In genomic region chr11:9384535-9385287, GRCh38 we compare ENCODE assay signal across 8 cellular contexts. TPM values are rescaled to one million over a fixed set of nuclear protein-coding genes. Genes with fewer than 3 reads are reported as not detected.
A peak's percentile ranks its signal among the peaks of the same experiment; 100 is the strongest.
DNase-seq lines count a peak whose midpoint lies in the region; ATAC-seq, FAIRE-seq and TF ChIP-seq lines count a peak whose summit lies in the region.

Gene IPO7 (plus strand): TSS chr11:9384652. CDS start chr11:9384764, 112 bp downstream.

- H4K20me1 ChIP-seq in BLaER1 treated with 17β-estradiol and CSF1 and Interleukin-3, amounts not matched to agents 10 nM and 100 nM = peaks cover 40 to 52% (median 50%) of the 10 kb centered on the region in 11 experiments; a peak in 21 of 22 replicates

- peak within 1 kb of the TSS; percentile 80 to 96 (median 89) for H3K4me2 ChIP-seq in BLaER1 treated with 17β-estradiol and CSF1 and Interleukin-3, amounts not matched to agents 10 nM and 100 nM

- peaks cover 10 to 35% (median 24%) of the 10 kb centered on the region in 10 experiments; a peak in 19 of 20 replicates for H3K4me1 ChIP-seq in BLaER1 treated with 17β-estradiol and CSF1 and Interleukin-3, amounts not matched to agents 10 nM and 100 nM

- no peak for TF ChIP-seq CTCF in lower leg skin (IDR thresholded peaks at IDR 0.05)

- no peak for TF ChIP-seq POLR2A in lower leg skin (IDR thresholded peaks at IDR 0.05)

- no peaks in the 10 kb centered on the region for H3K9me3 ChIP-seq in BLaER1 treated with 17β-estradiol and CSF1 and Interleukin-3, amounts not matched to agents 10 nM and 100 nM (replicated peaks in 1 of 11)

- H3K27ac ChIP-seq in BLaER1 treated with 17β-estradiol and CSF1 and Interleukin-3, amounts not matched to agents 10 nM and 100 nM = peak within 1 kb of the TSS; percentile 72 to 99 (median 95)

- ATAC-seq in HG03457 (IDR thresholded peaks at IDR 0.05; ENCODE audit: unreplicated experiment) = peak; percentile 86

- no peaks in the 10 kb centered on the region for H3K27me3 ChIP-seq in BLaER1 treated with 17β-estradiol and CSF1 and Interleukin-3, amounts not matched to agents 10 nM and 100 nM

- DNase-seq in GM19239 (ENCODE audit: insufficient read length, low spot score) (peak; percentile 90), NCI-H69 (lab: John Stamatoyannopoulos, UW) (peak; percentile 98), dermis microvascular lymphatic vessel endothelial cell (ENCODE audit: low read depth in 2 of 2) (peak; percentile 76 to 92), lower leg skin (ENCODE audit: low spot score in 2 of 2) (peak; percentile 84 to 97)
- peak; percentile 85 to 88 for DNase-seq in activated CD4-positive, alpha-beta T cell treated with anti-CD3 and anti-CD28 coated beads, Interleukin-2, amount 50 U/mL, for 4 hours
- peak; percentile 80 to 88 for DNase-seq in stimulated activated CD4-positive, alpha-beta T cell treated with anti-CD3 and anti-CD28 coated beads, Interleukin-4, amount 100 ng/mL, for 48 hours (ENCODE audit: low read depth in 2 of 2)

- peak within 1 kb of the TSS; percentile 90 to 99 (median 96) for H3K9ac ChIP-seq in BLaER1 treated with 17β-estradiol and CSF1 and Interleukin-3, amounts not matched to agents 10 nM and 100 nM

- peak within 1 kb of the TSS; percentile 76 to 98 (median 86) for H3K4me3 ChIP-seq in BLaER1 treated with 17β-estradiol and CSF1 and Interleukin-3, amounts not matched to agents 10 nM and 100 nM
- H3K4me3 ChIP-seq in lower leg skin (ENCODE audit: low read depth, poor library complexity, severe bottlenecking) = peak within 1 kb of the TSS; percentile 84

- intact Hi-C loops in lower leg skin (cut with DNase I; ENCODE audit: low total_unique reads) = no loop called here

- peaks cover 5 to 41% (median 28%) of the 10 kb centered on the region in 11 experiments; a peak in 21 of 22 replicates for H3K36me3 ChIP-seq in BLaER1 treated with 17β-estradiol and CSF1 and Interleukin-3, amounts not matched to agents 10 nM and 100 nM

- peak; percentile 94 for FAIRE-seq in GM19239 (lab: Jason Lieb, UNC)

- 0% methylated on average over 44 to 69 of the region's 69 CpGs for whole genome bisulfite sequencing in lower leg skin, 2 donors

RNA-seq across cellular contexts. Expression of gene IPO7, which starts in this region (rescaled TPM):
- 108 and 112 TPM in 2 replicates for total RNA-seq in dermis microvascular lymphatic vessel endothelial cell
- 10 to 100 TPM; 53.9 to 70.0 (median 65.3) TPM for total RNA-seq in lower leg skin

Comparison
In these comparisons a context has a peak if more than half of its experiments do, and no peak if none do; other contexts are left out.
1. Peak in every context shown above with its lines: DNase-seq, ATAC-seq, H3K4me3 ChIP-seq and H3K27ac ChIP-seq.